12 cellular contexts compared by ENCODE assay signal in genomic region chr3:114464548-114464947, GRCh38.
A peak's percentile ranks its signal among the peaks of the same experiment; 100 is the strongest.
DNase-seq lines count a peak whose midpoint lies in the region; ATAC-seq and TF ChIP-seq lines count a peak whose summit lies in the region.
"Had no signal": no experiment of that assay in that cellular context is flagged by ENCODE, and none has a peak within 500 bp of the region (broad histone marks: within the 10 kb centered on the region; RNA-seq: fewer than 3 reads in every experiment).

No MANE protein-coding gene starts in this region.

- ATAC-seq in activated naive CD8-positive, alpha-beta T cell treated with anti-CD3 and anti-CD28 coated beads, Interleukin-2, amount 50 U/mL, for 24 hours, result peak; percentile 75
- ATAC-seq in GM21786 (IDR thresholded peaks at IDR 0.05; ENCODE audit: unreplicated experiment), result peak; percentile 84
- ATAC-seq in HG03196 (IDR thresholded peaks at IDR 0.05; ENCODE audit: unreplicated experiment), result peak; percentile 85
- peak; percentile 99 for ATAC-seq in stimulated activated naive CD8-positive, alpha-beta T cell treated with anti-CD3 and anti-CD28 coated beads, Interleukin-15, amount 100 ng/mL, for 72 hours
- ATAC-seq in heart right ventricle, result no peak
- ATAC-seq: esophagus mucosa, left ventricle myocardium superior had no signal

- no peak for DNase-seq in activated naive CD8-positive, alpha-beta T cell treated with anti-CD3 and anti-CD28 coated beads, Interleukin-2, amount 50 U/mL, for 24 hours
- no peak for DNase-seq in activated naive CD8-positive, alpha-beta T cell treated with anti-CD3 and anti-CD28 coated beads for 36 hours
- DNase-seq in stimulated activated naive CD8-positive, alpha-beta T cell treated with anti-CD3 and anti-CD28 coated beads, Interleukin-15, amount 100 ng/mL, for 72 hours, result no peak
- DNase-seq in lower leg skin (ENCODE audit: low spot score in 2 of 2), result no peak
- no peak for DNase-seq in heart right ventricle
- DNase-seq in prostate gland (ENCODE audit: low spot score), result no peak
- DNase-seq: activated CD4-positive, alpha-beta memory T cell treated with anti-CD3 and anti-CD28 coated beads for 36 hours; left ventricle myocardium superior; NCI-H2107 had no signal

- H3K4me1 ChIP-seq in heart right ventricle, result peaks cover 0 to 26% (median 5%) of the 10 kb centered on the region in 9 donors
- H3K4me1 ChIP-seq in prostate gland (replicated peaks), result no peaks in the 10 kb centered on the region

- H3K4me3 ChIP-seq in lower leg skin (ENCODE audit: low read depth, poor library complexity, severe bottlenecking), result no peak overlapping the region
- no peak overlapping the region for H3K4me3 ChIP-seq in heart right ventricle
- no peak overlapping the region for H3K4me3 ChIP-seq in prostate gland

- no peak overlapping the region for H3K27ac ChIP-seq in heart right ventricle
- no peak overlapping the region for H3K27ac ChIP-seq in prostate gland

- H3K4me3 Mint-ChIP-seq in activated naive CD8-positive, alpha-beta T cell treated with anti-CD3 and anti-CD28 coated beads, Interleukin-2, amount 50 U/mL, for 24 hours, result no peak overlapping the region
- no peak overlapping the region for H3K4me3 Mint-ChIP-seq in activated naive CD8-positive, alpha-beta T cell treated with anti-CD3 and anti-CD28 coated beads for 36 hours
- no peak overlapping the region for H3K4me3 Mint-ChIP-seq in stimulated activated naive CD8-positive, alpha-beta T cell treated with anti-CD3 and anti-CD28 coated beads, Interleukin-15, amount 100 ng/mL, for 72 hours
- H3K4me3 Mint-ChIP-seq: activated CD4-positive, alpha-beta memory T cell treated with anti-CD3 and anti-CD28 coated beads for 36 hours had no signal

- H3K9me3 ChIP-seq in heart right ventricle (no peaks in the 10 kb centered on the region), prostate gland (no peaks in the 10 kb centered on the region)

- H3K27me3 Mint-ChIP-seq in activated naive CD8-positive, alpha-beta T cell treated with anti-CD3 and anti-CD28 coated beads, Interleukin-2, amount 50 U/mL, for 24 hours, result no peaks in the 10 kb centered on the region
- no peaks in the 10 kb centered on the region for H3K27me3 Mint-ChIP-seq in activated naive CD8-positive, alpha-beta T cell treated with anti-CD3 and anti-CD28 coated beads for 36 hours
- H3K27me3 Mint-ChIP-seq in stimulated activated naive CD8-positive, alpha-beta T cell treated with anti-CD3 and anti-CD28 coated beads, Interleukin-15, amount 100 ng/mL, for 72 hours, result no peaks in the 10 kb centered on the region
- H3K27me3 Mint-ChIP-seq: activated CD4-positive, alpha-beta memory T cell treated with anti-CD3 and anti-CD28 coated beads for 36 hours had no signal

- TF ChIP-seq POLR2A in lower leg skin (IDR thresholded peaks at IDR 0.05) (no peak), prostate gland (IDR thresholded peaks at IDR 0.05) (no peak)

- H3K36me3 Mint-ChIP-seq in activated naive CD8-positive, alpha-beta T cell treated with anti-CD3 and anti-CD28 coated beads, Interleukin-2, amount 50 U/mL, for 24 hours (ENCODE audit: low read depth), result no peaks in the 10 kb centered on the region
- H3K36me3 Mint-ChIP-seq in activated naive CD8-positive, alpha-beta T cell treated with anti-CD3 and anti-CD28 coated beads for 36 hours, result no peaks in the 10 kb centered on the region
- H3K36me3 Mint-ChIP-seq: activated CD4-positive, alpha-beta memory T cell treated with anti-CD3 and anti-CD28 coated beads for 36 hours had no signal

- intact Hi-C loops in lower leg skin (cut with DNase I; ENCODE audit: low total_unique reads) (no loop called here), heart right ventricle (cut with DNase I) (no loop called here), prostate gland (cut with DNase I) (no loop called here)

- H3K27ac Mint-ChIP-seq in activated naive CD8-positive, alpha-beta T cell treated with anti-CD3 and anti-CD28 coated beads, Interleukin-2, amount 50 U/mL, for 24 hours, result no peak overlapping the region
- no peak overlapping the region for H3K27ac Mint-ChIP-seq in activated naive CD8-positive, alpha-beta T cell treated with anti-CD3 and anti-CD28 coated beads for 36 hours
- H3K27ac Mint-ChIP-seq in stimulated activated naive CD8-positive, alpha-beta T cell treated with anti-CD3 and anti-CD28 coated beads, Interleukin-15, amount 100 ng/mL, for 72 hours, result no peak overlapping the region
- H3K27ac Mint-ChIP-seq: activated CD4-positive, alpha-beta memory T cell treated with anti-CD3 and anti-CD28 coated beads for 36 hours had no signal

- H3K9me3 Mint-ChIP-seq in activated naive CD8-positive, alpha-beta T cell treated with anti-CD3 and anti-CD28 coated beads, Interleukin-2, amount 50 U/mL, for 24 hours, result no peaks in the 10 kb centered on the region
- no peaks in the 10 kb centered on the region for H3K9me3 Mint-ChIP-seq in activated naive CD8-positive, alpha-beta T cell treated with anti-CD3 and anti-CD28 coated beads for 36 hours
- no peaks in the 10 kb centered on the region for H3K9me3 Mint-ChIP-seq in stimulated activated naive CD8-positive, alpha-beta T cell treated with anti-CD3 and anti-CD28 coated beads, Interleukin-15, amount 100 ng/mL, for 72 hours
- H3K9me3 Mint-ChIP-seq: activated CD4-positive, alpha-beta memory T cell treated with anti-CD3 and anti-CD28 coated beads for 36 hours had no signal

- TF ChIP-seq CTCF in lower leg skin (IDR thresholded peaks at IDR 0.05) (no peak), heart right ventricle (IDR thresholded peaks at IDR 0.05) (no peak), prostate gland (IDR thresholded peaks at IDR 0.05) (no peak)

- H3K4me1 Mint-ChIP-seq in activated naive CD8-positive, alpha-beta T cell treated with anti-CD3 and anti-CD28 coated beads, Interleukin-2, amount 50 U/mL, for 24 hours, result peaks cover 4% of the 10 kb centered on the region
- H3K4me1 Mint-ChIP-seq in activated naive CD8-positive, alpha-beta T cell treated with anti-CD3 and anti-CD28 coated beads for 36 hours, result peaks cover 12% of the 10 kb centered on the region
- H3K4me1 Mint-ChIP-seq in stimulated activated naive CD8-positive, alpha-beta T cell treated with anti-CD3 and anti-CD28 coated beads, Interleukin-15, amount 100 ng/mL, for 72 hours, result peaks cover 7% of the 10 kb centered on the region

- H3K27me3 ChIP-seq in heart right ventricle (no peaks in the 10 kb centered on the region), prostate gland (replicated peaks; ENCODE audit: insufficient read depth) (no peaks in the 10 kb centered on the region)

- no peaks in the 10 kb centered on the region for H3K36me3 ChIP-seq in heart right ventricle
- H3K36me3 ChIP-seq in prostate gland, result no peaks in the 10 kb centered on the region

Comparison
In these comparisons a context has a peak if more than half of its experiments do, and no peak if none do; other contexts are left out.
1. ATAC-seq: peak in activated naive CD8-positive, alpha-beta T cell treated with anti-CD3 and anti-CD28 coated beads, Interleukin-2, amount 50 U/mL, for 24 hours (single experiment), GM21786 (single experiment), HG03196 (single experiment) and stimulated activated naive CD8-positive, alpha-beta T cell treated with anti-CD3 and anti-CD28 coated beads, Interleukin-15, amount 100 ng/mL, for 72 hours (single experiment); none in heart right ventricle (0 of 8).